ENCODE assay signal across 1 cellular context in the genomic region with DNA sequence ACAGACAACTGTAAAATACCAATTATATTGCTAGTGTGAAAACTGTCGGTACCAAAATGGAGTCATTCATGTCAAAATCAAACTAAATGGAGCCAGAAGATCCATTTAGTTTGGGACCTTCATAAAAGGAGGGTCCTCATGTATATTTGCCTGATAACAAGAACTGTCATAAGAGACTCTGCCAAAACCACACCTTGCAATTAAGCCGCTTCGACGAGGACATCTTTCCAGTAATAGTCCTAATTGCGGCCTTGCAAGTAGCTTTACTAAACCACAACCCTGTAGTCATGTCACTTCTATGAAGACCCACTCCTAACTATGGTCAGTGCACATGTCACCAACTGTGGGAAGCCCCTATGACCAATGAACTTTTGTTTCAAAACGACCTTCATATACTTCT.
TF ChIP-seq lines count a peak whose summit lies in the region.

No MANE protein-coding gene starts in this region.

TF ChIP-seq in GM12878, 131 proteins besides CTCF, POLR2A, EP300 and RAD21 (continued from another document):
- TF ChIP-seq, protein P1, sequence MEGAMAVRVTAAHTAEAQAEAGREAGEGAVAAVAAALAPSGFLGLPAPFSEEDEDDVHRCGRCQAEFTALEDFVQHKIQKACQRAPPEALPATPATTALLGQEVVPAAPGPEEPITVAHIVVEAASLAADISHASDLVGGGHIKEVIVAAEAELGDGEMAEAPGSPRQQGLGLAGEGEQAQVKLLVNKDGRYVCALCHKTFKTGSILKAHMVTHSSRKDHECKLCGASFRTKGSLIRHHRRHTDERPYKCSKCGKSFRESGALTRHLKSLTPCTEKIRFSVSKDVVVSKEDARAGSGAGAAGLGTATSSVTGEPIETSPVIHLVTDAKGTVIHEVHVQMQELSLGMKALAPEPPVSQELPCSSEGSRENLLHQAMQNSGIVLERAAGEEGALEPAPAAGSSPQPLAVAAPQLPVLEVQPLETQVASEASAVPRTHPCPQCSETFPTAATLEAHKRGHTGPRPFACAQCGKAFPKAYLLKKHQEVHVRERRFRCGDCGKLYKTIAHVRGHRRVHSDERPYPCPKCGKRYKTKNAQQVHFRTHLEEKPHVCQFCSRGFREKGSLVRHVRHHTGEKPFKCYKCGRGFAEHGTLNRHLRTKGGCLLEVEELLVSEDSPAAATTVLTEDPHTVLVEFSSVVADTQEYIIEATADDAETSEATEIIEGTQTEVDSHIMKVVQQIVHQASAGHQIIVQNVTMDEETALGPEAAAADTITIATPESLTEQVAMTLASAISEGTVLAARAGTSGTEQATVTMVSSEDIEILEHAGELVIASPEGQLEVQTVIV (IDR thresholded peaks at IDR 0.05; ENCODE audit: borderline replicate concordance, partially characterized antibody), result no peak
- TF ChIP-seq IRF4 (IDR thresholded peaks at IDR 0.05; ENCODE audit: low read depth, low read length) (no peak), RCOR1 (conservative IDR thresholded peaks at IDR 0.05; ENCODE audit: low read depth, low read length) (no peak), NR2C2 (IDR thresholded peaks at IDR 0.05; ENCODE audit: borderline replicate concordance, control insufficient read depth, insufficient read length, low read depth) (no peak), BMI1 (IDR thresholded peaks at IDR 0.05; ENCODE audit: borderline replicate concordance) (peak; percentile 76), RB1 (IDR thresholded peaks at IDR 0.05; ENCODE audit: borderline replicate concordance) (no peak), BHLHE40 (IDR thresholded peaks at IDR 0.05; ENCODE audit: borderline replicate concordance in 1 of 2, low read depth in 2 of 2, low read length in 1 of 2) (peak; percentile 46 to 70; a peak in 3 of 4 replicates), POLR2AphosphoS2 (IDR thresholded peaks at IDR 0.05; ENCODE audit: low read depth, low read length) (no peak), EGR1 (IDR thresholded peaks at IDR 0.05; ENCODE audit: borderline replicate concordance in 1 of 2, low read depth in 2 of 2, low read length in 2 of 2) (no peak), POU2F2 (IDR thresholded peaks at IDR 0.05; ENCODE audit: borderline replicate concordance, low read depth, low read length) (no peak), LARP7 (IDR thresholded peaks at IDR 0.05) (no peak), EED (IDR thresholded peaks at IDR 0.05; ENCODE audit: low read depth) (no peak), SUPT20H (IDR thresholded peaks at IDR 0.05; ENCODE audit: borderline replicate concordance, control insufficient read depth, low read depth, low read length) (no peak), MYC (IDR thresholded peaks at IDR 0.05; ENCODE audit: insufficient read depth, insufficient read length, insufficient replicate concordance, low read length, severe bottlenecking) (no peak)
- TF ChIP-seq, protein P2, sequence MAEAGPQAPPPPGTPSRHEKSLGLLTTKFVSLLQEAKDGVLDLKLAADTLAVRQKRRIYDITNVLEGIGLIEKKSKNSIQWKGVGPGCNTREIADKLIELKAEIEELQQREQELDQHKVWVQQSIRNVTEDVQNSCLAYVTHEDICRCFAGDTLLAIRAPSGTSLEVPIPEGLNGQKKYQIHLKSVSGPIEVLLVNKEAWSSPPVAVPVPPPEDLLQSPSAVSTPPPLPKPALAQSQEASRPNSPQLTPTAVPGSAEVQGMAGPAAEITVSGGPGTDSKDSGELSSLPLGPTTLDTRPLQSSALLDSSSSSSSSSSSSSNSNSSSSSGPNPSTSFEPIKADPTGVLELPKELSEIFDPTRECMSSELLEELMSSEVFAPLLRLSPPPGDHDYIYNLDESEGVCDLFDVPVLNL (IDR thresholded peaks at IDR 0.05; ENCODE audit: low read depth, low read length), result no peak
- TF ChIP-seq, protein P3, sequence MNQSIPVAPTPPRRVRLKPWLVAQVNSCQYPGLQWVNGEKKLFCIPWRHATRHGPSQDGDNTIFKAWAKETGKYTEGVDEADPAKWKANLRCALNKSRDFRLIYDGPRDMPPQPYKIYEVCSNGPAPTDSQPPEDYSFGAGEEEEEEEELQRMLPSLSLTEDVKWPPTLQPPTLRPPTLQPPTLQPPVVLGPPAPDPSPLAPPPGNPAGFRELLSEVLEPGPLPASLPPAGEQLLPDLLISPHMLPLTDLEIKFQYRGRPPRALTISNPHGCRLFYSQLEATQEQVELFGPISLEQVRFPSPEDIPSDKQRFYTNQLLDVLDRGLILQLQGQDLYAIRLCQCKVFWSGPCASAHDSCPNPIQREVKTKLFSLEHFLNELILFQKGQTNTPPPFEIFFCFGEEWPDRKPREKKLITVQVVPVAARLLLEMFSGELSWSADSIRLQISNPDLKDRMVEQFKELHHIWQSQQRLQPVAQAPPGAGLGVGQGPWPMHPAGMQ (IDR thresholded peaks at IDR 0.05; ENCODE audit: borderline replicate concordance), result no peak
